In the genomic region with DNA sequence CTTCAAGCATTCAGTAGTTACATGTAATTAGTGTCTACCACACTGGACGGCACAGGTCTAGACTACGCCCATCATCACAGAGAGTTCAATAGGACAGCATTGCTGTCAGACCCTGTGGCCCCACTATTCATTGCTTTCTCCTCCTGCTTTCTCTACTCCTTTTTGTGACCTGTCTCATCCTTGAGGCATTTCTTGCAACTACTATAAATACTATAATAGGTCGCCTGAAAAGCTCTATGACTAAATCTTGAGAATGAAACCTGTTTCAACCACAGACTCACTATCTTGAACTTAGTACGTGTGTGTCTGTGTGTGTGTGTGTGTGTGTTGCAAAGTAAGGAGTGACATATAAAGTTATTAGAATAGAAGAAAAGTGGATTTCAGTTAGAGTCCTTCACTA, we compare ENCODE assay signal across 17 cellular contexts.
DNase-seq lines count a peak whose midpoint lies in the region; ATAC-seq, FAIRE-seq and TF ChIP-seq lines count a peak whose summit lies in the region.
"Had no signal": no experiment of that assay in that cellular context is flagged by ENCODE, and none has a peak within 500 bp of the region (broad histone marks: within the 10 kb centered on the region; RNA-seq: fewer than 3 reads in every experiment).

No MANE protein-coding gene starts in this region.

- no peak for FAIRE-seq in astrocyte (lab: Jason Lieb, UNC)

- no peaks in the 10 kb centered on the region for H3K4me1 Mint-ChIP-seq in astrocyte (ENCODE audit: low read depth, unreplicated experiment)
- peaks cover 4% of the 10 kb centered on the region for H3K4me1 Mint-ChIP-seq in osteocyte (ENCODE audit: unreplicated experiment)

- no peaks in the 10 kb centered on the region for H3K36me3 ChIP-seq in astrocyte (ENCODE audit: insufficient read depth, low read length)
- H3K36me3 ChIP-seq: gastroesophageal sphincter had no signal

- no peaks in the 10 kb centered on the region for H3K27me3 ChIP-seq in astrocyte (ENCODE audit: insufficient read depth, low read length)
- H3K27me3 ChIP-seq: gastroesophageal sphincter had no signal

- no peak overlapping the region for H3K9ac ChIP-seq in astrocyte (ENCODE audit: low read length)

- H3K36me3 Mint-ChIP-seq in astrocyte (ENCODE audit: low read depth, unreplicated experiment), result no peaks in the 10 kb centered on the region
- no peaks in the 10 kb centered on the region for H3K36me3 Mint-ChIP-seq in osteocyte (ENCODE audit: unreplicated experiment)
- H3K36me3 Mint-ChIP-seq: activated naive CD4-positive, alpha-beta T cell treated with anti-CD3 and anti-CD28 coated beads, Interleukin-2, amount 50 U/mL, for 24 hours had no signal

- H3K4me3 ChIP-seq in GM12865 (ENCODE audit: low read depth, low read length), result no peak overlapping the region
- H3K4me3 ChIP-seq in astrocyte (ENCODE audit: insufficient read depth, low read depth, low read length), result no peak overlapping the region
- H3K4me3 ChIP-seq: gastroesophageal sphincter, GM23338 had no signal

- H3K79me2 ChIP-seq in astrocyte (ENCODE audit: insufficient read depth, low read length), result no peaks in the 10 kb centered on the region

- TF ChIP-seq CTCF in GM12865 (IDR thresholded peaks at IDR 0.05; ENCODE audit: insufficient read depth, low read depth, low read length, missing control alignments), result no peak
- no peak for TF ChIP-seq CTCF in astrocyte (IDR thresholded peaks at IDR 0.05; ENCODE audit: insufficient read depth, low read depth, low read length)
- TF ChIP-seq CTCF in osteocyte (IDR thresholded peaks at IDR 0.05), result no peak

- H4K20me1 ChIP-seq in astrocyte (ENCODE audit: insufficient read depth, low read length), result no peaks in the 10 kb centered on the region

- no peaks in the 10 kb centered on the region for H3K4me1 ChIP-seq in astrocyte (ENCODE audit: insufficient read depth, low read length)
- H3K4me1 ChIP-seq: gastroesophageal sphincter had no signal

- DNase-seq in GM12865 (ENCODE audit: low read depth), result peak; percentile 78
- DNase-seq in astrocyte (ENCODE audit: low read depth), result peak; percentile 22
- DNase-seq in NCI-H2029 (lab: John Stamatoyannopoulos, UW), result no peak
- DNase-seq in RPMI8226, result no peak
- no peak for DNase-seq in osteocyte (ENCODE audit: extremely low spot score, unreplicated experiment)
- DNase-seq: activated CD4-positive, alpha-beta T cell treated with anti-CD3 and anti-CD28 coated beads, Interleukin-2, amount 10 ng/mL, durations not matched to agents 24 days and 14 days; GF-D8; left cardiac atrium; NCI-H82; occipital lobe had no signal

- no peak overlapping the region for H3K27ac ChIP-seq in astrocyte (ENCODE audit: low read depth, low read length)
- H3K27ac ChIP-seq: C4-2B, gastroesophageal sphincter had no signal

- no peak overlapping the region for H3K4me2 ChIP-seq in astrocyte (ENCODE audit: low read length)
- H3K4me2 ChIP-seq: GM23338 had no signal

- H3K27me3 Mint-ChIP-seq in astrocyte (ENCODE audit: low read depth, unreplicated experiment), result peaks cover 4% of the 10 kb centered on the region
- peaks cover 25% of the 10 kb centered on the region for H3K27me3 Mint-ChIP-seq in osteocyte (ENCODE audit: unreplicated experiment)
- H3K27me3 Mint-ChIP-seq: activated naive CD4-positive, alpha-beta T cell treated with anti-CD3 and anti-CD28 coated beads, Interleukin-2, amount 50 U/mL, for 24 hours had no signal

- H3K9me3 ChIP-seq in astrocyte (ENCODE audit: insufficient read depth, low read depth, low read length), result no peaks in the 10 kb centered on the region
- H3K9me3 ChIP-seq: gastroesophageal sphincter had no signal

- H3K9me3 Mint-ChIP-seq in astrocyte (ENCODE audit: unreplicated experiment) (no peaks in the 10 kb centered on the region), osteocyte (ENCODE audit: unreplicated experiment) (no peaks in the 10 kb centered on the region)
- H3K9me3 Mint-ChIP-seq: activated CD4-positive, alpha-beta T cell treated with anti-CD3 and anti-CD28 coated beads, Interleukin-2, amount 10 ng/mL, durations not matched to agents 24 days and 14 days; activated naive CD4-positive, alpha-beta T cell treated with anti-CD3 and anti-CD28 coated beads, Interleukin-2, amount 50 U/mL, for 24 hours; GM23338 had no signal

- H3K27ac Mint-ChIP-seq in astrocyte (ENCODE audit: unreplicated experiment) (no peak overlapping the region), osteocyte (ENCODE audit: unreplicated experiment) (no peak overlapping the region)
- H3K27ac Mint-ChIP-seq: activated CD4-positive, alpha-beta T cell treated with anti-CD3 and anti-CD28 coated beads, Interleukin-2, amount 10 ng/mL, durations not matched to agents 24 days and 14 days; activated naive CD4-positive, alpha-beta T cell treated with anti-CD3 and anti-CD28 coated beads, Interleukin-2, amount 50 U/mL, for 24 hours; GM23338 had no signal

- no peak overlapping the region for H2AFZ ChIP-seq in astrocyte (ENCODE audit: low read depth, low read length)

- H3K4me3 Mint-ChIP-seq in astrocyte (ENCODE audit: unreplicated experiment), result no peak overlapping the region
- H3K4me3 Mint-ChIP-seq in osteocyte (ENCODE audit: unreplicated experiment), result no peak overlapping the region
- H3K4me3 Mint-ChIP-seq: activated CD4-positive, alpha-beta T cell treated with anti-CD3 and anti-CD28 coated beads, Interleukin-2, amount 10 ng/mL, durations not matched to agents 24 days and 14 days; activated naive CD4-positive, alpha-beta T cell treated with anti-CD3 and anti-CD28 coated beads, Interleukin-2, amount 50 U/mL, for 24 hours; GM23338 had no signal

- ATAC-seq in GM18868 (IDR thresholded peaks at IDR 0.05; ENCODE audit: unreplicated experiment) (peak; percentile 90), HG02884 (IDR thresholded peaks at IDR 0.05; ENCODE audit: unreplicated experiment) (peak; percentile 96), HG02798 (IDR thresholded peaks at IDR 0.05; ENCODE audit: poor library complexity, unreplicated experiment) (no peak)
- ATAC-seq: gastroesophageal sphincter, GM23338, left cardiac atrium had no signal

Comparison
In these comparisons a context has a peak if more than half of its experiments do, and no peak if none do; other contexts are left out.
1. DNase-seq: peak in GM12865 (single experiment) and astrocyte (single experiment); none in NCI-H2029 (single experiment), RPMI8226 (single experiment) and osteocyte (single experiment).